Comparison of ENCODE assay signal across 12 cellular contexts in the genomic region with DNA sequence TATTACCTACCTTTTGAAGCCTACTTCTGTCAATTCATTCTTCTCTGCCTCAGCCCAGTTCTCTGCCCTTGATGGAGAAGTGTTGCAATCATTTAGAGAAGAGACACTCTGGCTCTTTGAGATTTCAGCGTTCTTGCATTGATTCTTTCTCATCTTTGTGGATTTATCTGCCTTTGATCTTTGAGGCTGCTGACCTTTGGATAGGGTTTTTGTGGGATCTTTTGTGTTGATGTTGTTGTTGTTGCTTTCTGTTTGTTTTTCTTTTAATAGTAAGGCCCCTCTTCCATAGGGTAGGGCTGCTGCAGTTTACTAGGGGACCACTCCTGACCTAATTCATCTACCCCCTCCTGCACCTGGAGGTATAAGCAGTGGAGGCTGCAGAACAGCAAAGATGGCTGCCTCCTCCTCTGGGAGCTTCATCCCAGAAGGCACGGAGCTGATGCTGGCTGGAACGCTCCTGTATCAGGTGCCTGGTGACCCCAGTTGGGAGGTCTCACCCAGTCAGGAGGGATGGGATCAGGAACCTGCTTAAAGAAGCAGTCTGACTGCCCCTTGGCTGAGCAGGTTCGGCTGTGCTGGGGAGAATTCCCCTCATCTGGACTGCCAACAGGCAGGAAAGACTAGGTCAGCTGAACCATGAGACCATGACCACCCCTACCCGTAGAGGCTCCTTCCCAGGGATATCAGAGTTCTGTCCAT. TPM values are rescaled to one million over a fixed set of nuclear protein-coding genes. Genes with fewer than 3 reads are reported as not detected.
DNase-seq lines count a peak whose midpoint lies in the region; ATAC-seq and TF ChIP-seq lines count a peak whose summit lies in the region.
"Had no signal": no experiment of that assay in that cellular context is flagged by ENCODE, and none has a peak within 500 bp of the region (broad histone marks: within the 10 kb centered on the region; RNA-seq: fewer than 3 reads in every experiment).

No MANE protein-coding gene starts in this region.

- TF ChIP-seq CTCF in left lung (IDR thresholded peaks at IDR 0.05) (no peak), prostate gland (IDR thresholded peaks at IDR 0.05) (no peak)

- ATAC-seq in left lung (peak; percentile 29), GM18519 (IDR thresholded peaks at IDR 0.05; ENCODE audit: low FRiP score, unreplicated experiment) (no peak)

- DNase-seq in AML-193 (lab: John Stamatoyannopoulos, UW) (peak; percentile 11 to 22), left lung (no peak), prostate gland (ENCODE audit: low spot score) (no peak), DMS79 (lab: John Stamatoyannopoulos, UW) (no peak), putamen (ENCODE audit: low spot score) (no peak)
- DNase-seq in CD8-positive, alpha-beta memory T cell: no peak
- no peak for DNase-seq in activated T-helper 1 cell treated with anti-CD3 and anti-CD28 coated beads, Interleukin-12 subunit alpha, Interleukin-12 subunit beta, Interleukin-2, Interleukin-4 antibody, amounts not matched to agents 30 ng/mL and 10 ng/mL and 1 ng/mL, durations not matched to agents 14 hours and 24 hours and 36 hours (ENCODE audit: low spot score)
- DNase-seq: activated T-cell treated with anti-CD3 and anti-CD28 coated beads for 4 hours; NCI-H1105 treated with DMSO at 0.1 percent for 48 hours; NCI-H69; stimulated activated CD4-positive, alpha-beta T cell treated with anti-CD3 and anti-CD28 coated beads, Interleukin-2, amount 100 ng/mL, for 24 hours had no signal

- CTCF ChIA-PET in CD8-positive, alpha-beta memory T cell (lab: Charles Lee): interaction anchor here (1.1 to 1.4 kb wide), 3 partner anchors 10 to 27 kb away, joined by 4 to 7 read pairs (median 6); no protein-coding TSS in a partner anchor

- H3K4me3 ChIP-seq in CD8-positive, alpha-beta memory T cell (ENCODE audit: low read length): no peak overlapping the region
- no peak overlapping the region for H3K4me3 ChIP-seq in left lung
- H3K4me3 ChIP-seq in prostate gland: no peak overlapping the region

- H3K36me3 Mint-ChIP-seq in CD8-positive, alpha-beta memory T cell: peaks cover 17 to 36% (median 29%) of the 10 kb centered on the region in 3 donors
- H3K36me3 Mint-ChIP-seq in activated T-helper 1 cell treated with anti-CD3 and anti-CD28 coated beads, Interleukin-12 subunit alpha, Interleukin-12 subunit beta, Interleukin-2, Interleukin-4 antibody, amounts not matched to agents 30 ng/mL and 10 ng/mL and 1 ng/mL, durations not matched to agents 14 hours and 24 hours and 36 hours (ENCODE audit: low read depth): peaks cover 37% of the 10 kb centered on the region

- H3K4me3 Mint-ChIP-seq in CD8-positive, alpha-beta memory T cell: peak overlapping the region in 5 of 7 donors; percentile 10 to 68 (median 31)
- H3K4me3 Mint-ChIP-seq in activated T-helper 1 cell treated with anti-CD3 and anti-CD28 coated beads, Interleukin-12 subunit alpha, Interleukin-12 subunit beta, Interleukin-2, Interleukin-4 antibody, amounts not matched to agents 30 ng/mL and 10 ng/mL and 1 ng/mL, durations not matched to agents 14 hours and 24 hours and 36 hours: no peak overlapping the region

- no peaks in the 10 kb centered on the region for H3K27me3 ChIP-seq in CD8-positive, alpha-beta memory T cell (ENCODE audit: insufficient read depth, low read length, poor library complexity, severe bottlenecking)
- no peaks in the 10 kb centered on the region for H3K27me3 ChIP-seq in left lung
- no peaks in the 10 kb centered on the region for H3K27me3 ChIP-seq in prostate gland (replicated peaks; ENCODE audit: insufficient read depth)

- TF ChIP-seq POLR2A in prostate gland (IDR thresholded peaks at IDR 0.05): no peak

- H3K9me3 ChIP-seq in CD8-positive, alpha-beta memory T cell (ENCODE audit: low read length): no peaks in the 10 kb centered on the region
- peaks cover 0 to 10% of the 10 kb centered on the region in 2 donors for H3K9me3 ChIP-seq in left lung
- no peaks in the 10 kb centered on the region for H3K9me3 ChIP-seq in prostate gland

- no peaks in the 10 kb centered on the region for H3K27me3 Mint-ChIP-seq in CD8-positive, alpha-beta memory T cell
- H3K27me3 Mint-ChIP-seq in activated T-helper 1 cell treated with anti-CD3 and anti-CD28 coated beads, Interleukin-12 subunit alpha, Interleukin-12 subunit beta, Interleukin-2, Interleukin-4 antibody, amounts not matched to agents 30 ng/mL and 10 ng/mL and 1 ng/mL, durations not matched to agents 14 hours and 24 hours and 36 hours (ENCODE audit: insufficient read depth): no peaks in the 10 kb centered on the region

- no peaks in the 10 kb centered on the region for H3K36me3 ChIP-seq in CD8-positive, alpha-beta memory T cell (ENCODE audit: insufficient read depth, low read length)
- no peaks in the 10 kb centered on the region for H3K36me3 ChIP-seq in left lung
- H3K36me3 ChIP-seq in prostate gland: no peaks in the 10 kb centered on the region

- peaks cover 7 to 28% (median 23%) of the 10 kb centered on the region in 5 donors for H3K9me3 Mint-ChIP-seq in CD8-positive, alpha-beta memory T cell
- H3K9me3 Mint-ChIP-seq in activated T-helper 1 cell treated with anti-CD3 and anti-CD28 coated beads, Interleukin-12 subunit alpha, Interleukin-12 subunit beta, Interleukin-2, Interleukin-4 antibody, amounts not matched to agents 30 ng/mL and 10 ng/mL and 1 ng/mL, durations not matched to agents 14 hours and 24 hours and 36 hours: peaks cover 37% of the 10 kb centered on the region

- H3K27ac Mint-ChIP-seq in CD8-positive, alpha-beta memory T cell: peak overlapping the region in 6 of 8 donors; percentile 0 to 96 (median 48)
- H3K27ac Mint-ChIP-seq in activated T-helper 1 cell treated with anti-CD3 and anti-CD28 coated beads, Interleukin-12 subunit alpha, Interleukin-12 subunit beta, Interleukin-2, Interleukin-4 antibody, amounts not matched to agents 30 ng/mL and 10 ng/mL and 1 ng/mL, durations not matched to agents 14 hours and 24 hours and 36 hours: peak overlapping the region; percentile 64

- no peak overlapping the region for H3K27ac ChIP-seq in CD8-positive, alpha-beta memory T cell (ENCODE audit: low read depth, low read length)
- H3K27ac ChIP-seq in left lung: no peak overlapping the region
- H3K27ac ChIP-seq in prostate gland: no peak overlapping the region

- POLR2A ChIA-PET in CD8-positive, alpha-beta memory T cell (lab: Charles Lee): no interaction called here

- intact Hi-C loops in activated T-helper 1 cell treated with anti-CD3 and anti-CD28 coated beads, Interleukin-12 subunit alpha, Interleukin-12 subunit beta, Interleukin-2, Interleukin-4 antibody, amounts not matched to agents 30 ng/mL and 10 ng/mL and 1 ng/mL, durations not matched to agents 14 hours and 24 hours and 36 hours (cut with micrococcal nuclease): no loop called here
- intact Hi-C loops in left lung (cut with DNase I) (no loop called here), prostate gland (cut with DNase I) (no loop called here)

- H3K4me1 Mint-ChIP-seq in CD8-positive, alpha-beta memory T cell: peaks cover 85 to 93% (median 92%) of the 10 kb centered on the region in 3 donors
- peaks cover 73% of the 10 kb centered on the region for H3K4me1 Mint-ChIP-seq in activated T-helper 1 cell treated with anti-CD3 and anti-CD28 coated beads, Interleukin-12 subunit alpha, Interleukin-12 subunit beta, Interleukin-2, Interleukin-4 antibody, amounts not matched to agents 30 ng/mL and 10 ng/mL and 1 ng/mL, durations not matched to agents 14 hours and 24 hours and 36 hours (ENCODE audit: low read depth)

- H3K4me1 ChIP-seq in CD8-positive, alpha-beta memory T cell (ENCODE audit: insufficient read depth, low read length): peaks cover 64% of the 10 kb centered on the region
- H3K4me1 ChIP-seq in left lung: peaks cover 6 to 45% of the 10 kb centered on the region in 2 donors
- no peaks in the 10 kb centered on the region for H3K4me1 ChIP-seq in prostate gland (replicated peaks)

- WGBS in prostate gland: 89% methylated on average over 5 of the region's 5 CpGs

RNA-seq across cellular contexts. Expression of a gene that starts 28.0 kb away (rescaled TPM):
- 10 to 100 TPM; 91.1 to 95.9 TPM for total RNA-seq in CD8-positive, alpha-beta memory T cell
- 120 TPM for polyA plus RNA-seq in CD8-positive, alpha-beta memory T cell
- total RNA-seq in activated T-helper 1 cell treated with anti-CD3 and anti-CD28 coated beads, Interleukin-12 subunit alpha, Interleukin-12 subunit beta, Interleukin-2, Interleukin-4 antibody, amounts not matched to agents 30 ng/mL and 10 ng/mL and 1 ng/mL, durations not matched to agents 14 hours and 24 hours and 36 hours: 152 and 157 TPM in 2 replicates
- total RNA-seq in left lung: 10 to 100 TPM; 58.5 to 65.8 TPM
- total RNA-seq in prostate gland: 10 to 100 TPM; 36.6 to 84.1 TPM

Comparison
In these comparisons a context has a peak if more than half of its experiments do, and no peak if none do; other contexts are left out.
1. DNase-seq: peak in AML-193 (2 of 2); none in CD8-positive, alpha-beta memory T cell (0 of 5), activated T-helper 1 cell treated with anti-CD3 and anti-CD28 coated beads, Interleukin-12 subunit alpha, Interleukin-12 subunit beta, Interleukin-2, Interleukin-4 antibody, amounts not matched to agents 30 ng/mL and 10 ng/mL and 1 ng/mL, durations not matched to agents 14 hours and 24 hours and 36 hours (single experiment), left lung (0 of 2), prostate gland (single experiment), DMS79 (single experiment) and putamen (single experiment).